In the genomic region with DNA sequence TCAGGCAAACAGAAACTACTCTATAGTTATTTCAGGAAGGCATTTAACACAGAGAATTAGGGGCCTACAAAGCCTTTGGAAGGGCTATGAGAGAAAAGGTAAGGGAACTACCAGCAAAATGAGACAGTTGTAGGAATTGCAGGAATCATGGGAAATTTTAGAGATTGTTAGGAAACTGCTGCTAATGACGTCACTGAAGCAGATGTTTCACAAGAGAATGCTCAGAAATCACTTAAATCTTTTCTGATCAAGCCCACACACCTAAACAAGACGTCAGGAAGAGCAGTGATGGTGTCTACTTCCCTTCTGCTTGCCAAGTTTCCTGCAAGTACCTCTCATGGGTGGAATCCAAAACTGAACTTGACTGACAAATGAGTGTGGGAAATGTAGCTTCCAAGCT, we compare ENCODE assay signal across 28 cellular contexts. TPM values are rescaled to one million over a fixed set of nuclear protein-coding genes. Genes with fewer than 3 reads are reported as not detected.
A peak's percentile ranks its signal among the peaks of the same experiment; 100 is the strongest.
DNase-seq lines count a peak whose midpoint lies in the region; FAIRE-seq and TF ChIP-seq lines count a peak whose summit lies in the region.
"Had no signal": no experiment of that assay in that cellular context is flagged by ENCODE, and none has a peak within 500 bp of the region (broad histone marks: within the 10 kb centered on the region; RNA-seq: fewer than 3 reads in every experiment).

No MANE protein-coding gene starts in this region.

- no peak overlapping the region for H3K4me2 ChIP-seq in astrocyte (ENCODE audit: low read length)
- H3K4me2 ChIP-seq: A549; BLaER1 treated with 17β-estradiol and CSF1 and Interleukin-3, amounts not matched to agents 10 nM and 100 nM; GM23338 had no signal

- peak; percentile 37 for FAIRE-seq in astrocyte (lab: Jason Lieb, UNC)
- FAIRE-seq: GM12891, GM18507 had no signal

- H3K4me3 ChIP-seq in HEK293 (ENCODE audit: low read depth, low read length) (no peak overlapping the region), astrocyte (ENCODE audit: insufficient read depth, low read depth, low read length) (no peak overlapping the region), fibroblast of mammary gland (ENCODE audit: control insufficient read depth, low read depth, low read length) (no peak overlapping the region)
- H3K4me3 ChIP-seq: A549; BLaER1 treated with 17β-estradiol and CSF1 and Interleukin-3, amounts not matched to agents 10 nM and 100 nM; GM23338 had no signal

- no peak overlapping the region for H2AFZ ChIP-seq in astrocyte (ENCODE audit: low read depth, low read length)
- H2AFZ ChIP-seq: GM23338 had no signal

- no peak overlapping the region for H3K27ac ChIP-seq in HEK293 (ENCODE audit: extremely low read depth, low read depth, low read length)
- H3K27ac ChIP-seq in astrocyte (ENCODE audit: low read depth, low read length): no peak overlapping the region
- H3K27ac ChIP-seq: A549; BLaER1 treated with 17β-estradiol and CSF1 and Interleukin-3, amounts not matched to agents 10 nM and 100 nM had no signal

- no peaks in the 10 kb centered on the region for H3K4me1 ChIP-seq in HEK293 (ENCODE audit: control insufficient read depth, insufficient read depth, low read length)
- no peaks in the 10 kb centered on the region for H3K4me1 ChIP-seq in astrocyte (ENCODE audit: insufficient read depth, low read length)
- H3K4me1 ChIP-seq: A549; BE2C; BLaER1 treated with 17β-estradiol and CSF1 and Interleukin-3, amounts not matched to agents 10 nM and 100 nM had no signal

- no peaks in the 10 kb centered on the region for H4K20me1 ChIP-seq in astrocyte (ENCODE audit: insufficient read depth, low read length)
- H4K20me1 ChIP-seq: BLaER1 treated with 17β-estradiol and CSF1 and Interleukin-3, amounts not matched to agents 10 nM and 100 nM had no signal

- TF ChIP-seq CTCF in HEK293 (tag by site-specific recombination; IDR thresholded peaks at IDR 0.05) (no peak), astrocyte (IDR thresholded peaks at IDR 0.05; ENCODE audit: insufficient read depth, low read depth, low read length) (no peak), fibroblast of mammary gland (conservative IDR thresholded peaks at IDR 0.05; ENCODE audit: control insufficient read depth, insufficient read depth, low read depth, low read length) (no peak), progenitor cell of endocrine pancreas (IDR thresholded peaks at IDR 0.05; ENCODE audit: unreplicated experiment) (no peak)

- CTCF ChIA-PET in HEK293 (lab: Yijun Ruan, JAX): no interaction called here

- H3K27me3 Mint-ChIP-seq in astrocyte (ENCODE audit: low read depth, unreplicated experiment): no peaks in the 10 kb centered on the region
- H3K27me3 Mint-ChIP-seq in progenitor cell of endocrine pancreas: no peaks in the 10 kb centered on the region
- no peaks in the 10 kb centered on the region for H3K27me3 Mint-ChIP-seq in T-helper 2 cell treated with Interferon-gamma antibody and Interleukin-4, amounts not matched to agents 5 μg/mL and 100 μg/mL, for 36 hours (ENCODE audit: low read depth)
- H3K27me3 Mint-ChIP-seq: CD4-positive, alpha-beta T cell had no signal

- no peaks in the 10 kb centered on the region for H3K36me3 ChIP-seq in HEK293 (ENCODE audit: control insufficient read depth in 2 of 2, insufficient read depth in 1 of 2, low read length in 2 of 2)
- no peaks in the 10 kb centered on the region for H3K36me3 ChIP-seq in astrocyte (ENCODE audit: insufficient read depth, low read length)
- H3K36me3 ChIP-seq: BE2C; BLaER1 treated with 17β-estradiol and CSF1 and Interleukin-3, amounts not matched to agents 10 nM and 100 nM had no signal

- no peaks in the 10 kb centered on the region for H3K27me3 ChIP-seq in astrocyte (ENCODE audit: insufficient read depth, low read length)
- H3K27me3 ChIP-seq: BE2C had no signal

- H3K4me1 Mint-ChIP-seq in astrocyte (ENCODE audit: low read depth, unreplicated experiment) (no peaks in the 10 kb centered on the region), progenitor cell of endocrine pancreas (ENCODE audit: low read depth) (peaks cover 17% of the 10 kb centered on the region)
- H3K4me1 Mint-ChIP-seq in T-helper 2 cell treated with Interferon-gamma antibody and Interleukin-4, amounts not matched to agents 5 μg/mL and 100 μg/mL, for 36 hours (ENCODE audit: low read depth): no peaks in the 10 kb centered on the region
- H3K4me1 Mint-ChIP-seq: CD14-positive monocyte, GM23338 had no signal

- H3K27ac Mint-ChIP-seq in astrocyte (ENCODE audit: unreplicated experiment) (no peak overlapping the region), progenitor cell of endocrine pancreas (peak overlapping the region; percentile 9)
- H3K27ac Mint-ChIP-seq in T-helper 2 cell treated with Interferon-gamma antibody and Interleukin-4, amounts not matched to agents 5 μg/mL and 100 μg/mL, for 36 hours: no peak overlapping the region
- H3K27ac Mint-ChIP-seq: CD14-positive monocyte; CD4-positive, alpha-beta T cell; GM23338; HFFc6 had no signal

- POLR2A ChIA-PET in HEK293 (lab: Yijun Ruan, JAX): no interaction called here

- H3K4me3 Mint-ChIP-seq in astrocyte (ENCODE audit: unreplicated experiment) (no peak overlapping the region), progenitor cell of endocrine pancreas (ENCODE audit: low read depth) (no peak overlapping the region)
- no peak overlapping the region for H3K4me3 Mint-ChIP-seq in T-helper 2 cell treated with Interferon-gamma antibody and Interleukin-4, amounts not matched to agents 5 μg/mL and 100 μg/mL, for 36 hours
- H3K4me3 Mint-ChIP-seq: CD14-positive monocyte; CD4-positive, alpha-beta T cell; GM23338; H9; HFFc6 had no signal

- no peaks in the 10 kb centered on the region for H3K9me3 Mint-ChIP-seq in astrocyte (ENCODE audit: unreplicated experiment)
- H3K9me3 Mint-ChIP-seq in progenitor cell of endocrine pancreas (ENCODE audit: low read depth): peaks cover 3% of the 10 kb centered on the region
- H3K9me3 Mint-ChIP-seq in T-helper 2 cell treated with Interferon-gamma antibody and Interleukin-4, amounts not matched to agents 5 μg/mL and 100 μg/mL, for 36 hours: no peaks in the 10 kb centered on the region
- H3K9me3 Mint-ChIP-seq: CD4-positive, alpha-beta T cell had no signal

- H3K36me3 Mint-ChIP-seq in astrocyte (ENCODE audit: low read depth, unreplicated experiment) (no peaks in the 10 kb centered on the region), progenitor cell of endocrine pancreas (ENCODE audit: insufficient read depth) (peaks cover 6% of the 10 kb centered on the region)
- no peaks in the 10 kb centered on the region for H3K36me3 Mint-ChIP-seq in T-helper 2 cell treated with Interferon-gamma antibody and Interleukin-4, amounts not matched to agents 5 μg/mL and 100 μg/mL, for 36 hours (ENCODE audit: low read depth)
- H3K36me3 Mint-ChIP-seq: CD14-positive monocyte had no signal

- no peaks in the 10 kb centered on the region for H3K79me2 ChIP-seq in astrocyte (ENCODE audit: insufficient read depth, low read length)

- no peak for DNase-seq in astrocyte (ENCODE audit: low read depth)
- DNase-seq in fibroblast of mammary gland (ENCODE audit: low read depth): peak; percentile 2
- DNase-seq in progenitor cell of endocrine pancreas (ENCODE audit: low spot score, unreplicated experiment): no peak
- no peak for DNase-seq in HuH-7.5 (ENCODE audit: low spot score)
- DNase-seq in T-helper 2 cell treated with Interferon-gamma antibody and Interleukin-4, amounts not matched to agents 5 μg/mL and 100 μg/mL, for 36 hours (ENCODE audit: low spot score): no peak
- no peak for DNase-seq in NCI-H69 (lab: John Stamatoyannopoulos, UW)
- DNase-seq: 8988T; ACHN; AML-193; BE2C; Calu3; CD4-positive, alpha-beta T cell; COR-L47; DMS53; DMS79 treated with DMSO at 0.1 percent for 48 hours; GF-D8; H9; HFFc6 had no signal

- H3K9me3 ChIP-seq in HEK293 (ENCODE audit: control insufficient read depth, insufficient read depth, low read depth, low read length): no peaks in the 10 kb centered on the region
- no peaks in the 10 kb centered on the region for H3K9me3 ChIP-seq in astrocyte (ENCODE audit: insufficient read depth, low read depth, low read length)
- H3K9me3 ChIP-seq: A549, BE2C had no signal

- H3K9ac ChIP-seq in astrocyte (ENCODE audit: low read length): no peak overlapping the region
- H3K9ac ChIP-seq: BLaER1 treated with 17β-estradiol and CSF1 and Interleukin-3, amounts not matched to agents 10 nM and 100 nM had no signal

TF ChIP-seq in HEK293, 187 proteins besides CTCF, POLR2A, EP300 and RAD21:
- TF ChIP-seq YY1 (tag by site-specific recombination; IDR thresholded peaks at IDR 0.05): no peak
- TF ChIP-seq, protein P1, sequence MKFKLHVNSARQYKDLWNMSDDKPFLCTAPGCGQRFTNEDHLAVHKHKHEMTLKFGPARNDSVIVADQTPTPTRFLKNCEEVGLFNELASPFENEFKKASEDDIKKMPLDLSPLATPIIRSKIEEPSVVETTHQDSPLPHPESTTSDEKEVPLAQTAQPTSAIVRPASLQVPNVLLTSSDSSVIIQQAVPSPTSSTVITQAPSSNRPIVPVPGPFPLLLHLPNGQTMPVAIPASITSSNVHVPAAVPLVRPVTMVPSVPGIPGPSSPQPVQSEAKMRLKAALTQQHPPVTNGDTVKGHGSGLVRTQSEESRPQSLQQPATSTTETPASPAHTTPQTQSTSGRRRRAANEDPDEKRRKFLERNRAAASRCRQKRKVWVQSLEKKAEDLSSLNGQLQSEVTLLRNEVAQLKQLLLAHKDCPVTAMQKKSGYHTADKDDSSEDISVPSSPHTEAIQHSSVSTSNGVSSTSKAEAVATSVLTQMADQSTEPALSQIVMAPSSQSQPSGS (tag by site-specific recombination; IDR thresholded peaks at IDR 0.05; ENCODE audit: low read depth): peak; percentile 38; the same call in 1 of the 2 replicates
TF ChIP-seq in HEK293: peak in this region for 1.

RNA-seq across cellular contexts. Expression of a gene that starts 5.1 kb away (rescaled TPM):
- total RNA-seq in astrocyte (not detected in 2 replicates), progenitor cell of endocrine pancreas (not detected in 2 replicates)
- total RNA-seq: Calu3; CD4-positive, alpha-beta T cell; Daoy; G401; GM23338; H4; H9; HFFc6 had no signal
